9 cellular contexts compared by ENCODE assay signal in the genomic region with DNA sequence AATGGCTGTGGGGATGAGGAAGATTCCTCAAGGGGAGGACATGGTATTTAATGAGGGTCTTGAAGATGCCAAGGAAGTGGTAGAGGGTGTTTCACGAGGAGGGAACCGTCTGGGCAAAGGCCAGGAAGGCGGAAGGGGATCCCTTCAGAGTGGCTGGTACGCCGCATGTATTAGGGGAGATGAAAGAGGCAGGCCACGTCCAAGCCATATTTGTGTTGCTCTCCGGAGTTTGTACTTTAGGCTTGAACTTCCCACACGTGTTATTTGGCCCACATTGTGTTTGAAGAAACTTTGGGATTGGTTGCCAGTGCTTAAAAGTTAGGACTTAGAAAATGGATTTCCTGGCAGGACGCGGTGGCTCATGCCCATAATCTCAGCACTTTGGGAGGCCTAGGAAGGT. TPM values are rescaled to one million over a fixed set of nuclear protein-coding genes. Genes with fewer than 3 reads are reported as not detected.
DNase-seq lines count a peak whose midpoint lies in the region; ATAC-seq and TF ChIP-seq lines count a peak whose summit lies in the region.
"Had no signal": no experiment of that assay in that cellular context is flagged by ENCODE, and none has a peak within 500 bp of the region (broad histone marks: within the 10 kb centered on the region; RNA-seq: fewer than 3 reads in every experiment).

No MANE protein-coding gene starts in this region.

- H3K4me1 Mint-ChIP-seq in CD8-positive, alpha-beta memory T cell, result peaks cover 11 to 25% (median 24%) of the 10 kb centered on the region in 3 donors
- H3K4me1 Mint-ChIP-seq in effector memory CD8-positive, alpha-beta T cell (ENCODE audit: low read depth in 2 of 2), result peaks cover 10 to 15% of the 10 kb centered on the region in 2 donors

- H3K27ac ChIP-seq in CD8-positive, alpha-beta memory T cell (ENCODE audit: low read depth, low read length), result no peak overlapping the region
- H3K27ac ChIP-seq in OCI-LY3 (ENCODE audit: low read length) (peak overlapping the region; percentile 32), neuronal stem cell (replicated peaks; ENCODE audit: low read length) (no peak overlapping the region)

- H3K27me3 ChIP-seq in CD8-positive, alpha-beta memory T cell (ENCODE audit: insufficient read depth, low read length, poor library complexity, severe bottlenecking), result no peaks in the 10 kb centered on the region
- H3K27me3 ChIP-seq in OCI-LY3 (ENCODE audit: low read depth, low read length), result no peaks in the 10 kb centered on the region
- peaks cover 0 to 2% (median 0%) of the 10 kb centered on the region in 3 experiments for H3K27me3 ChIP-seq in neuronal stem cell (ENCODE audit: control insufficient read depth in 3 of 3, insufficient read depth in 3 of 3, low read depth in 1 of 3, low read length in 3 of 3)

- POLR2A ChIA-PET in CD8-positive, alpha-beta memory T cell (lab: Charles Lee), result interaction anchor here (1.0 to 1.8 kb wide), 2 partner anchors 17 to 158 kb away, joined by 3 to 4 read pairs; no protein-coding TSS in a partner anchor

- no peak for TF ChIP-seq CTCF in OCI-LY3 (IDR thresholded peaks at IDR 0.05; ENCODE audit: low read depth, low read length)

- ATAC-seq in effector memory CD8-positive, alpha-beta T cell (replicated peaks), result no peak
- ATAC-seq in HG03159 (IDR thresholded peaks at IDR 0.05; ENCODE audit: unreplicated experiment) (no peak), GM18867 (IDR thresholded peaks at IDR 0.05; ENCODE audit: unreplicated experiment) (no peak)

- no peaks in the 10 kb centered on the region for H3K9me3 ChIP-seq in CD8-positive, alpha-beta memory T cell (ENCODE audit: low read length)
- no peaks in the 10 kb centered on the region for H3K9me3 ChIP-seq in OCI-LY3 (ENCODE audit: insufficient read depth, low read length)
- H3K9me3 ChIP-seq in neuronal stem cell (replicated peaks in 1 of 2; ENCODE audit: control insufficient read depth in 2 of 2, insufficient read depth in 1 of 2, low read depth in 1 of 2, low read length in 2 of 2), result peaks cover 0 to 7% of the 10 kb centered on the region in 2 donors

- peak overlapping the region; percentile 62 for H3K9ac ChIP-seq in OCI-LY3 (ENCODE audit: low read length)
- peak overlapping the region; percentile 3 for H3K9ac ChIP-seq in neuronal stem cell (ENCODE audit: low read depth, low read length, poor library complexity)

- H3K36me3 Mint-ChIP-seq in CD8-positive, alpha-beta memory T cell, result peaks cover 0 to 12% (median 2%) of the 10 kb centered on the region in 3 donors
- peaks cover 7% of the 10 kb centered on the region for H3K36me3 Mint-ChIP-seq in effector memory CD8-positive, alpha-beta T cell (ENCODE audit: insufficient read depth)

- CTCF ChIA-PET in CD8-positive, alpha-beta memory T cell (lab: Charles Lee), result interaction anchor here (1.0 to 3.5 kb wide), 7 partner anchors 12 to 157 kb away, joined by 3 to 45 read pairs (median 7); no protein-coding TSS in a partner anchor

- no peak overlapping the region for H4K91ac ChIP-seq in neuronal stem cell (ENCODE audit: low read depth, low read length, poor library complexity)

- H3K4me3 ChIP-seq in CD8-positive, alpha-beta memory T cell (ENCODE audit: low read length), result peak overlapping the region; percentile 80
- peak overlapping the region; percentile 77 for H3K4me3 ChIP-seq in OCI-LY3 (ENCODE audit: low read length)
- H3K4me3 ChIP-seq in neuronal stem cell (ENCODE audit: low read length in 2 of 2), result peak overlapping the region in 1 of 2 donors; percentile 77

- no peak overlapping the region for H2BK5ac ChIP-seq in neuronal stem cell (ENCODE audit: low read length)

- WGBS in neuronal stem cell (ENCODE audit: extremely low coverage in 2 of 2, insufficient read length in 2 of 2, insufficient replicate concordance in 1 of 2), 2 donors, result no CpG with 5 or more reads among the region's 10 CpGs

- no peak overlapping the region for H2BK15ac ChIP-seq in neuronal stem cell (ENCODE audit: low read length)

- H3K18ac ChIP-seq in neuronal stem cell (ENCODE audit: low read length), result no peak overlapping the region

- H3K4me2 ChIP-seq in OCI-LY3 (ENCODE audit: low read length) (peak overlapping the region; percentile 81), neuronal stem cell (ENCODE audit: insufficient read depth, low read length, poor library complexity, severe bottlenecking) (no peak overlapping the region)

- no peak for DNase-seq in CD8-positive, alpha-beta memory T cell
- DNase-seq in effector memory CD8-positive, alpha-beta T cell, result no peak
- DNase-seq in neuronal stem cell (ENCODE audit: low spot score) (no peak), activated gamma-delta T cell treated with Interleukin-2 at 50 U/mL for 16 hours (no peak), KBM-7 (no peak)

- H3K36me3 ChIP-seq in CD8-positive, alpha-beta memory T cell (ENCODE audit: insufficient read depth, low read length), result no peaks in the 10 kb centered on the region
- H3K36me3 ChIP-seq in OCI-LY3 (replicated peaks; ENCODE audit: low read depth, low read length) (no peaks in the 10 kb centered on the region), neuronal stem cell (replicated peaks in 1 of 2; ENCODE audit: control insufficient read depth in 2 of 2, insufficient read depth in 2 of 2, low read length in 2 of 2) (peaks cover 0 to 5% of the 10 kb centered on the region in 2 donors)

- H3K27me3 Mint-ChIP-seq in CD8-positive, alpha-beta memory T cell, result no peaks in the 10 kb centered on the region
- no peaks in the 10 kb centered on the region for H3K27me3 Mint-ChIP-seq in effector memory CD8-positive, alpha-beta T cell

- H2AK5ac ChIP-seq in neuronal stem cell (ENCODE audit: low read depth, low read length), result no peak overlapping the region

- peak overlapping the region; percentile 89 to 97 (median 96) for H3K4me3 Mint-ChIP-seq in CD8-positive, alpha-beta memory T cell
- H3K4me3 Mint-ChIP-seq in effector memory CD8-positive, alpha-beta T cell, result peak overlapping the region; percentile 94 to 99

- H3K9me3 Mint-ChIP-seq in CD8-positive, alpha-beta memory T cell, result no peaks in the 10 kb centered on the region
- H3K9me3 Mint-ChIP-seq in effector memory CD8-positive, alpha-beta T cell, result no peaks in the 10 kb centered on the region

- no peak overlapping the region for H4K8ac ChIP-seq in neuronal stem cell (ENCODE audit: low read depth, low read length)

- H3K23ac ChIP-seq in neuronal stem cell (ENCODE audit: low read depth, low read length, poor library complexity), result no peak overlapping the region

- no peak overlapping the region for H2BK120ac ChIP-seq in neuronal stem cell (ENCODE audit: low read depth, low read length)

- peaks cover 6% of the 10 kb centered on the region for H3K79me1 ChIP-seq in neuronal stem cell (ENCODE audit: low read depth, low read length)

- H3K27ac Mint-ChIP-seq in CD8-positive, alpha-beta memory T cell, result peak overlapping the region; percentile 60 to 94 (median 92)
- peak overlapping the region; percentile 80 to 88 for H3K27ac Mint-ChIP-seq in effector memory CD8-positive, alpha-beta T cell

- peaks cover 4% of the 10 kb centered on the region; the same call in 1 of the 2 replicates for H4K20me1 ChIP-seq in OCI-LY3 (ENCODE audit: insufficient read depth, low read length)

- no peak overlapping the region for H3K4ac ChIP-seq in neuronal stem cell (ENCODE audit: low read length)

- in situ Hi-C loops in KBM-7 (cut with MboI; ENCODE audit: low pct_unique_long_range_greater_than_20kb, low sequenced_read_pairs), result no loop called here

- no peak overlapping the region for H2BK12ac ChIP-seq in neuronal stem cell (ENCODE audit: low read length)

- H3K79me2 ChIP-seq in OCI-LY3 (ENCODE audit: low read length), result peaks cover 57% of the 10 kb centered on the region

- no peak overlapping the region for H3K14ac ChIP-seq in neuronal stem cell (ENCODE audit: low read length)

- peaks cover 12% of the 10 kb centered on the region for H3K4me1 ChIP-seq in CD8-positive, alpha-beta memory T cell (ENCODE audit: insufficient read depth, low read length)
- H3K4me1 ChIP-seq in OCI-LY3 (ENCODE audit: low read length) (peaks cover 7% of the 10 kb centered on the region; the same call in 1 of the 2 replicates), neuronal stem cell (ENCODE audit: control insufficient read depth in 2 of 2, insufficient read depth in 1 of 2, low read depth in 1 of 2, low read length in 2 of 2) (peaks cover 0 to 5% of the 10 kb centered on the region in 2 donors)

- H2AFZ ChIP-seq in OCI-LY3 (ENCODE audit: low read depth, low read length) (peak overlapping the region; percentile 79), neuronal stem cell (ENCODE audit: low read length) (peak overlapping the region; percentile 12)

RNA-seq across cellular contexts. Expression of gene FXN, which starts 1.2 kb away (rescaled TPM):
- 10 to 100 TPM; 30.0 to 31.1 TPM for total RNA-seq in CD8-positive, alpha-beta memory T cell
- 56.1 TPM for polyA plus RNA-seq in CD8-positive, alpha-beta memory T cell
- 32.9 TPM for polyA plus RNA-seq in neuronal stem cell (2013, experiment 1 of 2)
- polyA plus RNA-seq in neuronal stem cell (2013, experiment 2 of 2), result 33.9 TPM

RNA-seq across cellular contexts. Expression of gene PRKACG, which starts 22.9 kb away (rescaled TPM):
- not detected for total RNA-seq in CD8-positive, alpha-beta memory T cell
- polyA plus RNA-seq in CD8-positive, alpha-beta memory T cell, result not detected
- polyA plus RNA-seq in neuronal stem cell (2013, experiment 1 of 2), result not detected
- polyA plus RNA-seq in neuronal stem cell (2013, experiment 2 of 2), result not detected
- total RNA-seq: left colon had no signal
